27 cellular contexts compared by ENCODE assay signal in genomic region chr11:70596091-70596490, GRCh38.
"Had no signal": no experiment of that assay in that cellular context is flagged by ENCODE, and none has a peak within 500 bp of the region (broad histone marks: within the 10 kb centered on the region; RNA-seq: fewer than 3 reads in every experiment).

No MANE protein-coding gene starts in this region.

- H3K36me3 Mint-ChIP-seq: mesothelial cell of epicardium; naive B cell; natural killer cell treated with Interleukin-12 subunit alpha and Interleukin-12 subunit beta and Interleukin-15 and Interleukin-18, amount 100 ng/mL, for 72 hours; neural progenitor cell; stimulated activated memory B cell treated with anti-CD40 and anti-IgM and Interleukin-4, amounts not matched to agents 10 μg/mL and 1 μg/mL and 100 μg/mL, for 72 hours had no signal

- DNase-seq: colonic mucosa; effector CD8-positive, alpha-beta T cell; endodermal cell; foreskin fibroblast; gastrocnemius medialis; head of caudate nucleus; mesenchymal stem cell; naive B cell; nucleus accumbens; sigmoid colon; spleen; stimulated activated CD4-positive, alpha-beta T cell treated with anti-CD3 and anti-CD28 coated beads, Interleukin-4, amount 100 ng/mL, for 4 hours; stimulated activated naive CD8-positive, alpha-beta T cell treated with anti-CD3 and anti-CD28 coated beads, Interleukin-15, Interleukin-2, amounts not matched to agents 100 U/mL and 50 U/mL, for 24 hours had no signal

- ATAC-seq: esophagus mucosa; left lung; mucosa of descending colon; right cardiac atrium; stimulated activated memory B cell treated with anti-CD40 and anti-IgM and Interleukin-4, amounts not matched to agents 10 μg/mL and 1 μg/mL and 100 μg/mL, for 72 hours; stimulated activated naive CD8-positive, alpha-beta T cell treated with anti-CD3 and anti-CD28 coated beads, Interleukin-15, Interleukin-2, amounts not matched to agents 100 U/mL and 50 U/mL, for 24 hours had no signal

- H3K27ac ChIP-seq: colonic mucosa, epithelial cell of prostate, gastrocnemius medialis, left lung, neural progenitor cell, prostate gland, sigmoid colon, spleen, thoracic aorta, tibial nerve, upper lobe of left lung had no signal

- H3K36me3 ChIP-seq: colonic mucosa, gastrocnemius medialis, left lung, neural progenitor cell, prostate gland, sigmoid colon, spleen, thoracic aorta, tibial nerve, upper lobe of left lung had no signal

- H3K4me3 Mint-ChIP-seq: dendritic cell treated with granulocyte-macrophage colony-stimulating factor and Interleukin-4, amounts not matched to agents 40 ng/mL and 50 ng/mL, for 4 days; endodermal cell; mesothelial cell of epicardium; naive B cell; natural killer cell treated with Interleukin-12 subunit alpha and Interleukin-12 subunit beta and Interleukin-15 and Interleukin-18, amount 100 ng/mL, for 72 hours; neural progenitor cell; stimulated activated memory B cell treated with anti-CD40 and anti-IgM and Interleukin-4, amounts not matched to agents 10 μg/mL and 1 μg/mL and 100 μg/mL, for 72 hours had no signal

- H3K4me1 ChIP-seq: colonic mucosa, left lung, prostate gland, sigmoid colon, upper lobe of left lung had no signal

- H3K9me3 Mint-ChIP-seq: dendritic cell treated with granulocyte-macrophage colony-stimulating factor and Interleukin-4, amounts not matched to agents 40 ng/mL and 50 ng/mL, for 4 days; endodermal cell; mesothelial cell of epicardium; naive B cell; natural killer cell treated with Interleukin-12 subunit alpha and Interleukin-12 subunit beta and Interleukin-15 and Interleukin-18, amount 100 ng/mL, for 72 hours; neural progenitor cell; stimulated activated memory B cell treated with anti-CD40 and anti-IgM and Interleukin-4, amounts not matched to agents 10 μg/mL and 1 μg/mL and 100 μg/mL, for 72 hours had no signal

- H3K4me1 Mint-ChIP-seq: endodermal cell; mesothelial cell of epicardium; naive B cell; stimulated activated memory B cell treated with anti-CD40 and anti-IgM and Interleukin-4, amounts not matched to agents 10 μg/mL and 1 μg/mL and 100 μg/mL, for 72 hours had no signal

- H3K27ac Mint-ChIP-seq: dendritic cell treated with granulocyte-macrophage colony-stimulating factor and Interleukin-4, amounts not matched to agents 40 ng/mL and 50 ng/mL, for 4 days; endodermal cell; mesothelial cell of epicardium; naive B cell; natural killer cell treated with Interleukin-12 subunit alpha and Interleukin-12 subunit beta and Interleukin-15 and Interleukin-18, amount 100 ng/mL, for 72 hours; stimulated activated memory B cell treated with anti-CD40 and anti-IgM and Interleukin-4, amounts not matched to agents 10 μg/mL and 1 μg/mL and 100 μg/mL, for 72 hours had no signal

- H3K4me3 ChIP-seq: colonic mucosa, gastrocnemius medialis, left lung, mucosa of descending colon, neural progenitor cell, prostate gland, sigmoid colon, spleen, thoracic aorta, tibial nerve, upper lobe of left lung had no signal

- H3K9me3 ChIP-seq: colonic mucosa, gastrocnemius medialis, left lung, mucosa of descending colon, prostate gland, sigmoid colon, spleen, thoracic aorta, tibial nerve, upper lobe of left lung had no signal

- H3K27me3 ChIP-seq: colonic mucosa, gastrocnemius medialis, left lung, neural progenitor cell, sigmoid colon, tibial nerve, upper lobe of left lung had no signal
